21 cellular contexts compared by ENCODE assay signal in the genomic region with DNA sequence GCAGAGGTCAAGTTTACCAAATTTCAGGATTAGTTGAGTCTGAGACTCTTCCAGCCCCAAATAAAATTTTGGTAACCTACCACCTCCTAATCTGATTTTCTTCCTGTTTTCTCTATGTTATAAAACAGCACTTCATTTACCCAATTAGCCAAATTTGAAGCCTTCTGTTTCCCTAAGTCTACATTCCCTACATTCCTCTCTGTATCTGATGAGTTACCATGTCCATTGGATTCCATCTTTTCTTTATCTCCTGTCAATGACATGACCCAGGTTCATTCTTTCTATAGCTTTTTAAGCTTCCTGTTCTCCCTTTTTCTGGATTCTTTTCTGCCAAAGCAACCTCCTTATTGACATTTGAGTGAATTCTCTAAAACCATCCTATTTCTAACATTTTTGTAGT.
DNase-seq lines count a peak whose midpoint lies in the region; ATAC-seq and TF ChIP-seq lines count a peak whose summit lies in the region.
"Had no signal": no experiment of that assay in that cellular context is flagged by ENCODE, and none has a peak within 500 bp of the region (broad histone marks: within the 10 kb centered on the region; RNA-seq: fewer than 3 reads in every experiment).

No MANE protein-coding gene starts in this region.

- TF ChIP-seq CTCF in cardiac muscle cell (IDR thresholded peaks at IDR 0.05; ENCODE audit: low read depth, low read length) (no peak), SK-N-SH (IDR thresholded peaks at IDR 0.05) (no peak)

- H3K4me1 Mint-ChIP-seq in memory B cell, result peaks cover 16% of the 10 kb centered on the region
- peaks cover 25% of the 10 kb centered on the region for H3K4me1 Mint-ChIP-seq in stimulated activated memory B cell treated with anti-CD40 and anti-IgM and Interleukin-4, amounts not matched to agents 10 μg/mL and 1 μg/mL and 100 μg/mL, for 72 hours

- peak overlapping the region; percentile 10 for H3K27ac Mint-ChIP-seq in memory B cell
- peak overlapping the region; percentile 11 for H3K27ac Mint-ChIP-seq in stimulated activated memory B cell treated with anti-CD40 and anti-IgM and Interleukin-4, amounts not matched to agents 10 μg/mL and 1 μg/mL and 100 μg/mL, for 72 hours
- H3K27ac Mint-ChIP-seq: activated B cell treated with CpG ODN at 0.5 μM for 24 hours; activated naive CD8-positive, alpha-beta T cell treated with anti-CD3 and anti-CD28 coated beads, Interleukin-2, amount 10 ng/mL, durations not matched to agents 7 days and 5 days; activated T-helper 1 cell treated with anti-CD3 and anti-CD28 coated beads, Interleukin-12 subunit alpha, Interleukin-12 subunit beta, Interleukin-2, Interleukin-4 antibody, amounts not matched to agents 30 ng/mL and 10 ng/mL and 1 ng/mL, durations not matched to agents 14 hours and 24 hours and 36 hours; IgD-negative memory B cell; T-helper 17 cell had no signal

- no peak for TF ChIP-seq EP300 in SK-N-SH (IDR thresholded peaks at IDR 0.05; ENCODE audit: borderline replicate concordance in 1 of 2, low read depth in 1 of 2, low read length in 1 of 2)

- H3K4me3 Mint-ChIP-seq in memory B cell, result no peak overlapping the region
- H3K4me3 Mint-ChIP-seq in stimulated activated memory B cell treated with anti-CD40 and anti-IgM and Interleukin-4, amounts not matched to agents 10 μg/mL and 1 μg/mL and 100 μg/mL, for 72 hours, result no peak overlapping the region
- H3K4me3 Mint-ChIP-seq: activated B cell treated with CpG ODN at 0.5 μM for 24 hours; activated naive CD8-positive, alpha-beta T cell treated with anti-CD3 and anti-CD28 coated beads, Interleukin-2, amount 10 ng/mL, durations not matched to agents 7 days and 5 days; activated T-helper 1 cell treated with anti-CD3 and anti-CD28 coated beads, Interleukin-12 subunit alpha, Interleukin-12 subunit beta, Interleukin-2, Interleukin-4 antibody, amounts not matched to agents 30 ng/mL and 10 ng/mL and 1 ng/mL, durations not matched to agents 14 hours and 24 hours and 36 hours; IgD-negative memory B cell; naive thymus-derived CD8-positive, alpha-beta T cell; T-helper 17 cell had no signal

- no peak overlapping the region for H2AFZ ChIP-seq in SK-N-SH (ENCODE audit: low read depth)

- peaks cover 18% of the 10 kb centered on the region for H3K4me1 ChIP-seq in cardiac muscle cell (ENCODE audit: low read depth)
- H3K4me1 ChIP-seq in SK-N-SH (ENCODE audit: control insufficient read depth in 1 of 2, insufficient read depth in 2 of 2, low read depth in 1 of 2, low read length in 1 of 2), result peaks cover 5 to 42% of the 10 kb centered on the region in 2 experiments
- H3K4me1 ChIP-seq: prostate gland had no signal

- no peaks in the 10 kb centered on the region for H3K9me3 Mint-ChIP-seq in memory B cell
- no peaks in the 10 kb centered on the region for H3K9me3 Mint-ChIP-seq in stimulated activated memory B cell treated with anti-CD40 and anti-IgM and Interleukin-4, amounts not matched to agents 10 μg/mL and 1 μg/mL and 100 μg/mL, for 72 hours
- H3K9me3 Mint-ChIP-seq: activated B cell treated with CpG ODN at 0.5 μM for 24 hours; activated naive CD8-positive, alpha-beta T cell treated with anti-CD3 and anti-CD28 coated beads, Interleukin-2, amount 10 ng/mL, durations not matched to agents 7 days and 5 days; activated T-helper 1 cell treated with anti-CD3 and anti-CD28 coated beads, Interleukin-12 subunit alpha, Interleukin-12 subunit beta, Interleukin-2, Interleukin-4 antibody, amounts not matched to agents 30 ng/mL and 10 ng/mL and 1 ng/mL, durations not matched to agents 14 hours and 24 hours and 36 hours; IgD-negative memory B cell; naive thymus-derived CD8-positive, alpha-beta T cell had no signal

- no peaks in the 10 kb centered on the region for H3K9me2 ChIP-seq in SK-N-SH

- no peak overlapping the region for H3K4me3 ChIP-seq in cardiac muscle cell
- no peak overlapping the region for H3K4me3 ChIP-seq in SK-N-SH (ENCODE audit: low read depth in 2 of 2, low read length in 1 of 2)
- H3K4me3 ChIP-seq: lower lobe of right lung, prostate gland had no signal

- H3F3A ChIP-seq in SK-N-SH (replicated peaks; ENCODE audit: insufficient read depth), result peaks cover 33% of the 10 kb centered on the region

- H3K9me3 ChIP-seq in cardiac muscle cell (ENCODE audit: low read depth) (no peaks in the 10 kb centered on the region), SK-N-SH (no peaks in the 10 kb centered on the region)
- H3K9me3 ChIP-seq: lower lobe of right lung, prostate gland had no signal

- no peak for TF ChIP-seq RAD21 in SK-N-SH (IDR thresholded peaks at IDR 0.05; ENCODE audit: low read length)

- H3K36me3 ChIP-seq in cardiac muscle cell, result no peaks in the 10 kb centered on the region
- H3K36me3 ChIP-seq in SK-N-SH (replicated peaks in 1 of 2; ENCODE audit: control insufficient read depth in 1 of 2, insufficient read depth in 2 of 2, low read length in 1 of 2), result no peaks in the 10 kb centered on the region
- H3K36me3 ChIP-seq: lower lobe of right lung, prostate gland had no signal

- CTCF ChIA-PET in SK-N-SH (lab: Yijun Ruan, JAX), result interaction anchor here (1.3 to 2.0 kb wide), 2 partner anchors 26 to 79 kb away, joined by 4 read pairs; no protein-coding TSS in a partner anchor

- H3K36me3 Mint-ChIP-seq in memory B cell, result peaks cover 3% of the 10 kb centered on the region
- H3K36me3 Mint-ChIP-seq in stimulated activated memory B cell treated with anti-CD40 and anti-IgM and Interleukin-4, amounts not matched to agents 10 μg/mL and 1 μg/mL and 100 μg/mL, for 72 hours, result peaks cover 5% of the 10 kb centered on the region
- H3K36me3 Mint-ChIP-seq: activated naive CD8-positive, alpha-beta T cell treated with anti-CD3 and anti-CD28 coated beads, Interleukin-2, amount 10 ng/mL, durations not matched to agents 7 days and 5 days; IgD-negative memory B cell; naive thymus-derived CD8-positive, alpha-beta T cell had no signal

- H3K4me2 ChIP-seq in SK-N-SH, result no peak overlapping the region

- peak overlapping the region; percentile 59 for H3K27ac ChIP-seq in cardiac muscle cell
- H3K27ac ChIP-seq in SK-N-SH (ENCODE audit: low read depth in 2 of 2, low read length in 1 of 2), result peak overlapping the region; percentile 43 to 53; a peak in 3 of 4 replicates
- H3K27ac ChIP-seq: C4-2B, lower lobe of right lung had no signal

- no peak overlapping the region for H3K9ac ChIP-seq in SK-N-SH

- H3K27me3 Mint-ChIP-seq in memory B cell, result no peaks in the 10 kb centered on the region
- H3K27me3 Mint-ChIP-seq in stimulated activated memory B cell treated with anti-CD40 and anti-IgM and Interleukin-4, amounts not matched to agents 10 μg/mL and 1 μg/mL and 100 μg/mL, for 72 hours, result no peaks in the 10 kb centered on the region
- H3K27me3 Mint-ChIP-seq: activated B cell treated with CpG ODN at 0.5 μM for 24 hours; activated naive CD8-positive, alpha-beta T cell treated with anti-CD3 and anti-CD28 coated beads, Interleukin-2, amount 10 ng/mL, durations not matched to agents 7 days and 5 days; IgD-negative memory B cell; naive thymus-derived CD8-positive, alpha-beta T cell; T-helper 17 cell had no signal

- H3K27me3 ChIP-seq in cardiac muscle cell (no peaks in the 10 kb centered on the region), SK-N-SH (ENCODE audit: insufficient read depth) (no peaks in the 10 kb centered on the region)

- peaks cover 42% of the 10 kb centered on the region for H3K79me2 ChIP-seq in SK-N-SH (ENCODE audit: insufficient read depth)

- ATAC-seq in Right ventricle myocardium inferior (no peak), memory B cell (ENCODE audit: low read depth) (no peak), HG02852 (IDR thresholded peaks at IDR 0.05; ENCODE audit: unreplicated experiment) (no peak)
- ATAC-seq in stimulated activated memory B cell treated with anti-CD40 and anti-IgM and Interleukin-4, amounts not matched to agents 10 μg/mL and 1 μg/mL and 100 μg/mL, for 72 hours, result no peak
- ATAC-seq: esophagus mucosa; naive thymus-derived CD8-positive, alpha-beta T cell; T-helper 17 cell had no signal

- POLR2A ChIA-PET in SK-N-SH (lab: Yijun Ruan, JAX), result interaction anchor here (0.6 kb wide), 1 partner anchor 45 kb away, joined by 3 read pairs; no protein-coding TSS in a partner anchor

- DNase-seq in cardiac muscle cell (ENCODE audit: low read depth in 1 of 2, low spot score in 1 of 2) (no peak), Right ventricle myocardium inferior (ENCODE audit: missing footprints) (no peak), SK-N-SH (no peak), memory B cell (ENCODE audit: low spot score in 2 of 2) (no peak), NCI-H2171 treated with DMSO at 0.1 percent for 48 hours (lab: John Stamatoyannopoulos, UW) (no peak), NCI-H2196 treated with DMSO at 0.1 percent for 48 hours (lab: John Stamatoyannopoulos, UW; ENCODE audit: unreplicated experiment) (no peak)
- DNase-seq: activated B cell treated with CpG ODN at 0.5 μM for 24 hours; activated CD8-positive, alpha-beta memory T cell treated with anti-CD3 and anti-CD28 coated beads for 24 hours; activated naive CD8-positive, alpha-beta T cell treated with anti-CD3 and anti-CD28 coated beads, Interleukin-2, amount 10 ng/mL, durations not matched to agents 7 days and 5 days; lower lobe of right lung; naive thymus-derived CD8-positive, alpha-beta T cell; NCI-H524 treated with DMSO at 0.1 percent for 48 hours; stimulated activated CD4-positive, alpha-beta T cell treated with anti-CD3 and anti-CD28 coated beads, Interleukin-12 subunit alpha, Interleukin-12 subunit beta, amount 100 ng/mL, for 4 hours; T-helper 17 cell had no signal

- no peaks in the 10 kb centered on the region for H4K20me1 ChIP-seq in SK-N-SH (ENCODE audit: insufficient read depth)

- intact Hi-C loops in Right ventricle myocardium inferior (cut with DNase I), result no loop called here

TF ChIP-seq in SK-N-SH, 30 proteins besides CTCF, POLR2A, EP300 and RAD21 (continues in another document):
- no peak for TF ChIP-seq MEF2A (IDR thresholded peaks at IDR 0.05; ENCODE audit: borderline replicate concordance, low read depth)
